1 cellular context compared by ENCODE assay signal in the genomic region with DNA sequence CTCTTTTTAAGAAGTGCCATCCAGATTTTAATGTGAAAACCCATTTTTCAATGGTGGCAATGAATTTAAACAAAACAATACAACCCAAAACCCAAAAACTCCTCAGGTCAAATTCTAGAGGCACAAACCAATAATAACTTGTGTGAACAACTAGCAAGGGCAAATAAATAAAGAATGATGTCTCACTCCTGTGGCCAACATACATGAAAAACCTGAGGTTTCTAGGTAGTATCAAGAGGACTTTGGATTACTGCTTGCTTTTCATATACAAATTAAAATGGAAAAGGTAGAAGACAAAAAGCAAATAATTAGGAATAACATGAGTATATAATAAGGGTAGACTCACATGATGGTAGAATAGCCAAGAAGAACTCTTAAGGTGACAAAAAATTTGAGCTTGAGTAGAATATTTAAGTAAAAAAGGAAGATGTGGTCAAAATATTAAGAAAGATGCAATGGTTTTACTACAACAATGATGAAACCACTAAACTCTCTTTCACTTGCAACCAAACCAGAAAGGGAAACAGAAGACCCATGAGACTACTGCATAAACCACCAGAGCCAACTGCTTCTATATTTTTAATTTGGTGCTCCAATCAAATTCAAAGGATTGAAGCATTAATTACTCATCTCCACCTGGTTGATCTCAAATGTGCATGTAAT.
TF ChIP-seq lines count a peak whose summit lies in the region.

No MANE protein-coding gene starts in this region.

TF ChIP-seq in GM12878, 131 proteins besides CTCF, POLR2A, EP300 and RAD21 (continued from another document):
- TF ChIP-seq, protein P1, sequence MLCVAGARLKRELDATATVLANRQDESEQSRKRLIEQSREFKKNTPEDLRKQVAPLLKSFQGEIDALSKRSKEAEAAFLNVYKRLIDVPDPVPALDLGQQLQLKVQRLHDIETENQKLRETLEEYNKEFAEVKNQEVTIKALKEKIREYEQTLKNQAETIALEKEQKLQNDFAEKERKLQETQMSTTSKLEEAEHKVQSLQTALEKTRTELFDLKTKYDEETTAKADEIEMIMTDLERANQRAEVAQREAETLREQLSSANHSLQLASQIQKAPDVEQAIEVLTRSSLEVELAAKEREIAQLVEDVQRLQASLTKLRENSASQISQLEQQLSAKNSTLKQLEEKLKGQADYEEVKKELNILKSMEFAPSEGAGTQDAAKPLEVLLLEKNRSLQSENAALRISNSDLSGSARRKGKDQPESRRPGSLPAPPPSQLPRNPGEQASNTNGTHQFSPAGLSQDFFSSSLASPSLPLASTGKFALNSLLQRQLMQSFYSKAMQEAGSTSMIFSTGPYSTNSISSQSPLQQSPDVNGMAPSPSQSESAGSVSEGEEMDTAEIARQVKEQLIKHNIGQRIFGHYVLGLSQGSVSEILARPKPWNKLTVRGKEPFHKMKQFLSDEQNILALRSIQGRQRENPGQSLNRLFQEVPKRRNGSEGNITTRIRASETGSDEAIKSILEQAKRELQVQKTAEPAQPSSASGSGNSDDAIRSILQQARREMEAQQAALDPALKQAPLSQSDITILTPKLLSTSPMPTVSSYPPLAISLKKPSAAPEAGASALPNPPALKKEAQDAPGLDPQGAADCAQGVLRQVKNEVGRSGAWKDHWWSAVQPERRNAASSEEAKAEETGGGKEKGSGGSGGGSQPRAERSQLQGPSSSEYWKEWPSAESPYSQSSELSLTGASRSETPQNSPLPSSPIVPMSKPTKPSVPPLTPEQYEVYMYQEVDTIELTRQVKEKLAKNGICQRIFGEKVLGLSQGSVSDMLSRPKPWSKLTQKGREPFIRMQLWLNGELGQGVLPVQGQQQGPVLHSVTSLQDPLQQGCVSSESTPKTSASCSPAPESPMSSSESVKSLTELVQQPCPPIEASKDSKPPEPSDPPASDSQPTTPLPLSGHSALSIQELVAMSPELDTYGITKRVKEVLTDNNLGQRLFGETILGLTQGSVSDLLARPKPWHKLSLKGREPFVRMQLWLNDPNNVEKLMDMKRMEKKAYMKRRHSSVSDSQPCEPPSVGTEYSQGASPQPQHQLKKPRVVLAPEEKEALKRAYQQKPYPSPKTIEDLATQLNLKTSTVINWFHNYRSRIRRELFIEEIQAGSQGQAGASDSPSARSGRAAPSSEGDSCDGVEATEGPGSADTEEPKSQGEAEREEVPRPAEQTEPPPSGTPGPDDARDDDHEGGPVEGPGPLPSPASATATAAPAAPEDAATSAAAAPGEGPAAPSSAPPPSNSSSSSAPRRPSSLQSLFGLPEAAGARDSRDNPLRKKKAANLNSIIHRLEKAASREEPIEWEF (IDR thresholded peaks at IDR 0.05; ENCODE audit: insufficient replicate concordance, low read depth, low read length): no peak
- TF ChIP-seq, protein P2, sequence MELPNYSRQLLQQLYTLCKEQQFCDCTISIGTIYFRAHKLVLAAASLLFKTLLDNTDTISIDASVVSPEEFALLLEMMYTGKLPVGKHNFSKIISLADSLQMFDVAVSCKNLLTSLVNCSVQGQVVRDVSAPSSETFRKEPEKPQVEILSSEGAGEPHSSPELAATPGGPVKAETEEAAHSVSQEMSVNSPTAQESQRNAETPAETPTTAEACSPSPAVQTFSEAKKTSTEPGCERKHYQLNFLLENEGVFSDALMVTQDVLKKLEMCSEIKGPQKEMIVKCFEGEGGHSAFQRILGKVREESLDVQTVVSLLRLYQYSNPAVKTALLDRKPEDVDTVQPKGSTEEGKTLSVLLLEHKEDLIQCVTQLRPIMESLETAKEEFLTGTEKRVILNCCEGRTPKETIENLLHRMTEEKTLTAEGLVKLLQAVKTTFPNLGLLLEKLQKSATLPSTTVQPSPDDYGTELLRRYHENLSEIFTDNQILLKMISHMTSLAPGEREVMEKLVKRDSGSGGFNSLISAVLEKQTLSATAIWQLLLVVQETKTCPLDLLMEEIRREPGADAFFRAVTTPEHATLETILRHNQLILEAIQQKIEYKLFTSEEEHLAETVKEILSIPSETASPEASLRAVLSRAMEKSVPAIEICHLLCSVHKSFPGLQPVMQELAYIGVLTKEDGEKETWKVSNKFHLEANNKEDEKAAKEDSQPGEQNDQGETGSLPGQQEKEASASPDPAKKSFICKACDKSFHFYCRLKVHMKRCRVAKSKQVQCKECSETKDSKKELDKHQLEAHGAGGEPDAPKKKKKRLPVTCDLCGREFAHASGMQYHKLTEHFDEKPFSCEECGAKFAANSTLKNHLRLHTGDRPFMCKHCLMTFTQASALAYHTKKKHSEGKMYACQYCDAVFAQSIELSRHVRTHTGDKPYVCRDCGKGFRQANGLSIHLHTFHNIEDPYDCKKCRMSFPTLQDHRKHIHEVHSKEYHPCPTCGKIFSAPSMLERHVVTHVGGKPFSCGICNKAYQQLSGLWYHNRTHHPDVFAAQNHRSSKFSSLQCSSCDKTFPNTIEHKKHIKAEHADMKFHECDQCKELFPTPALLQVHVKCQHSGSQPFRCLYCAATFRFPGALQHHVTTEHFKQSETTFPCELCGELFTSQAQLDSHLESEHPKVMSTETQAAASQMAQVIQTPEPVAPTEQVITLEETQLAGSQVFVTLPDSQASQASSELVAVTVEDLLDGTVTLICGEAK (IDR thresholded peaks at IDR 0.05; ENCODE audit: borderline replicate concordance): 0 out of 2 replicates have a peak, but pooled peaks have one; percentile 15
- no peak for TF ChIP-seq MYC (IDR thresholded peaks at IDR 0.05; ENCODE audit: insufficient read depth, insufficient read length, insufficient replicate concordance, low read length, severe bottlenecking)
- TF ChIP-seq ETV6 (conservative IDR thresholded peaks at IDR 0.05 in 1 of 2, IDR thresholded peaks at IDR 0.05 in 1 of 2; ENCODE audit: borderline replicate concordance in 1 of 2, low read depth in 1 of 2): no peak
- TF ChIP-seq SMARCA5 (IDR thresholded peaks at IDR 0.05): no peak
